16 cellular contexts compared by ENCODE assay signal in the genomic region with DNA sequence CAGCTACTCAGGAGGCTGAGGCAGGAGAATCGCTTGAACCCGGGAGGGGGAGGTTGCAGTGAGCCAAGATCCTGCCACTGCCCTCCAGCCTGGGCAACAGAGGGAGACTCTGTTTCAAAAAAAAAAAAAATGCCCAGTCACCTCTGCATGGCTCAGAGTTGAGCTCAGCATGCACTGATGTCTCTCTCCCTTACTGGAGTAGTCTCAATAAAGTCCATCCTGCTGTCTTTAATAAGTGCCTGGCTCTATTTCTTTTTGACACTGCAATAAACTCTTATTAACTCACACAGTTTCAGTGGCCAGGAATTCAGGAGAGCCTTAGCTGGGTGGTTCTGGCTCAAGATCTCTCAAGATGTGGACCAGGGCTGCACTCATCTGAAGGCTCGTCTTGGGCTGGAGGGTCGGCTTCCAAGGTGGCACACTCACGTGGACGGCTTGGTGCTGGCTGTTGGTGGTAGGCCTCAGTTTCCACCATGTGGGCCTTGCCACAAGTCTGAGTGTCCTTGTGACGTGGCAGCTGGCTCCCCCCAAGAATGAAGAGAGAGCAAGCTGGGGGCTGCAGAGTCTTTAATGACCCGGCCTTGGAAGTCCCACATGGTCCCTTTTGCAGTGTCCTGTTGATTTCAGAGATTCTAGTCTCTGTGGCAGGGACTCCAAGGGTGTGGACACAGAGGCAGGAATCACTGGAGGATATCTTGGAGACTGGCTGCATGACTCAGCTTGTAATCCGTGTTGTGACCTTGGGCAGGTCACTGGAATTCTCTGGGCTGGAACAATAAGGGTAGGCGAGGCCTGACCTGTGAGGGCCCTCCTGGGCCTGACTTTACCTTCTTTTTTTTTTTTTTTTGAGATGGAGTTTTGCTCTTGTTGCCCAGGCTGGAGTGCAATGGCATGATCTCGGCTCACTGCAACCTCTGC.
DNase-seq lines count a peak whose midpoint lies in the region; ATAC-seq and TF ChIP-seq lines count a peak whose summit lies in the region.
"Had no signal": no experiment of that assay in that cellular context is flagged by ENCODE, and none has a peak within 500 bp of the region (broad histone marks: within the 10 kb centered on the region; RNA-seq: fewer than 3 reads in every experiment).

No MANE protein-coding gene starts in this region.

- peak; percentile 62 for ATAC-seq in sciatic nerve
- no peak for ATAC-seq in HG03439 (IDR thresholded peaks at IDR 0.05; ENCODE audit: unreplicated experiment)
- ATAC-seq in HG03135 (IDR thresholded peaks at IDR 0.05; ENCODE audit: unreplicated experiment): no peak
- ATAC-seq: gastroesophageal sphincter, T-helper 17 cell had no signal

- DNase-seq in HuH-7.5 (ENCODE audit: low spot score) (peak; percentile 36), islet precursor cell (peak; percentile 65), sciatic nerve (ENCODE audit: low spot score) (no peak), NCI-H345 treated with DMSO at 0.1 percent for 48 hours (lab: John Stamatoyannopoulos, UW; ENCODE audit: unreplicated experiment) (no peak), OCI-M2 (lab: John Stamatoyannopoulos, UW; ENCODE audit: unreplicated experiment) (no peak)
- DNase-seq: AML-193; CD8-positive, alpha-beta memory T cell; central memory CD4-positive, alpha-beta T cell; erythroblast; NCI-H748 treated with DMSO at 0.1 percent for 48 hours; T-helper 17 cell had no signal

- H3K27ac ChIP-seq in VCaP: peak overlapping the region; percentile 25
- H3K27ac ChIP-seq: gastroesophageal sphincter, SJSA1 had no signal

- intact Hi-C loops in sciatic nerve (cut with DNase I): no loop called here

- TF ChIP-seq CTCF in VCaP (conservative IDR thresholded peaks at IDR 0.05): no peak

Comparison
In these comparisons a context has a peak if more than half of its experiments do, and no peak if none do; other contexts are left out.
1. DNase-seq: peak in HuH-7.5 (single experiment) and islet precursor cell (single experiment); none in sciatic nerve (single experiment), NCI-H345 treated with DMSO at 0.1 percent for 48 hours (single experiment) and OCI-M2 (single experiment).